11 cellular contexts compared by ENCODE assay signal in genomic region chr1:228207851-228208821, GRCh38. TPM values are rescaled to one million over a fixed set of nuclear protein-coding genes. Genes with fewer than 3 reads are reported as not detected.
DNase-seq lines count a peak whose midpoint lies in the region; ATAC-seq and TF ChIP-seq lines count a peak whose summit lies in the region.
"Had no signal": no experiment of that assay in that cellular context is flagged by ENCODE, and none has a peak within 500 bp of the region (broad histone marks: within the 10 kb centered on the region; RNA-seq: fewer than 3 reads in every experiment).

Gene OBSCN (plus strand): TSS chr1:228208044. CDS start chr1:228211784, 3,740 bp downstream.

- no peaks in the 10 kb centered on the region for H3K79me2 ChIP-seq in MM.1S (ENCODE audit: low read length)

- H3K9me3 ChIP-seq in MM.1S (replicated peaks; ENCODE audit: insufficient read depth, low read length), result no peaks in the 10 kb centered on the region
- H3K9me3 ChIP-seq in ascending aorta, result no peaks in the 10 kb centered on the region
- no peaks in the 10 kb centered on the region for H3K9me3 ChIP-seq in sigmoid colon

- no peaks in the 10 kb centered on the region for H4K20me1 ChIP-seq in MM.1S (ENCODE audit: insufficient read depth, low read length)

- H3K4me1 ChIP-seq in MM.1S (ENCODE audit: low read length) (peaks cover 15% of the 10 kb centered on the region), ascending aorta (peaks cover 7% of the 10 kb centered on the region in 2 donors), sigmoid colon (peaks cover 0 to 10% (median 8%) of the 10 kb centered on the region in 4 donors)

- no peaks in the 10 kb centered on the region for H3F3A ChIP-seq in MM.1S (ENCODE audit: insufficient read depth, low read length)

- no peak within 1 kb of the TSS for H3K4me3 ChIP-seq in MM.1S (ENCODE audit: low read length)
- no peak within 1 kb of the TSS for H3K4me3 ChIP-seq in ascending aorta
- peak within 1 kb of the TSS in 2 of 4 donors; percentile 5 to 7 for H3K4me3 ChIP-seq in sigmoid colon
- H3K4me3 ChIP-seq: GM12878 had no signal

- 30 to 54% methylated on average over 30 of the region's 30 CpGs for whole genome bisulfite sequencing in sigmoid colon, 2 donors

- H3K9ac ChIP-seq in MM.1S (ENCODE audit: low read length), result no peak within 1 kb of the TSS

- TF ChIP-seq POLR2A in sigmoid colon (IDR thresholded peaks at IDR 0.05), result no peak

- TF ChIP-seq EP300 in sigmoid colon (IDR thresholded peaks at IDR 0.05), result no peak

- H3K9me2 ChIP-seq in MM.1S (replicated peaks; ENCODE audit: insufficient read depth, low read length), result no peaks in the 10 kb centered on the region

- H3K36me3 ChIP-seq in MM.1S (replicated peaks; ENCODE audit: insufficient read depth, low read length) (no peaks in the 10 kb centered on the region), ascending aorta (no peaks in the 10 kb centered on the region), sigmoid colon (no peaks in the 10 kb centered on the region)

- H3K27ac ChIP-seq in MM.1S (ENCODE audit: low read length) (no peak within 1 kb of the TSS), ascending aorta (no peak within 1 kb of the TSS), sigmoid colon (peak within 1 kb of the TSS in 1 of 4 donors; percentile 8)

- TF ChIP-seq CTCF in MM.1S (IDR thresholded peaks at IDR 0.05; ENCODE audit: low read length) (no peak), ascending aorta (IDR thresholded peaks at IDR 0.05) (no peak), sigmoid colon (IDR thresholded peaks at IDR 0.05) (no peak)

- H3K27me3 ChIP-seq in MM.1S (replicated peaks; ENCODE audit: insufficient read depth, low read length) (no peaks in the 10 kb centered on the region), ascending aorta (no peaks in the 10 kb centered on the region), sigmoid colon (peaks cover 12 to 32% (median 25%) of the 10 kb centered on the region in 3 donors)

- intact Hi-C loops in ascending aorta (cut with DNase I) (no loop called here), sigmoid colon (cut with DNase I) (no loop called here)

- no peak for ATAC-seq in GM21737 (IDR thresholded peaks at IDR 0.05; ENCODE audit: unreplicated experiment)
- no peak for ATAC-seq in HG03280 (IDR thresholded peaks at IDR 0.05; ENCODE audit: unreplicated experiment)
- ATAC-seq: GM12878 had no signal

- DNase-seq in MM.1S (no peak), ascending aorta (ENCODE audit: low spot score in 2 of 2) (peak in 1 of 2 donors; percentile 11), islet precursor cell (peak; percentile 44), sigmoid colon (no peak), kidney tubule cell (ENCODE audit: low spot score) (no peak), hypothalamus (lab: John Stamatoyannopoulos, UW) (no peak)
- DNase-seq: activated CD4-positive, alpha-beta T cell treated with anti-CD3 and anti-CD28 coated beads for 48 hours; NCI-H1436 treated with DMSO at 0.1 percent for 48 hours had no signal

- H2AFZ ChIP-seq in MM.1S (ENCODE audit: low read length), result no peak within 1 kb of the TSS

- peak within 1 kb of the TSS; percentile 43; the same call in 1 of the 2 replicates for H3K4me2 ChIP-seq in MM.1S (ENCODE audit: low read depth, low read length)

RNA-seq across cellular contexts. Expression of gene OBSCN, which starts in this region (rescaled TPM):
- total RNA-seq in ascending aorta (28.6 TPM), sigmoid colon (10 to 100 TPM; 12.1 to 21.0 (median 16.3) TPM)
- 10 to 100 TPM in 1 of 3 donors, 1 to 10 TPM in 1, under 1 TPM in 1; 0.92 to 13.1 (median 2.4) TPM for polyA plus RNA-seq in sigmoid colon
